9 cellular contexts compared by ENCODE assay signal in the genomic region with DNA sequence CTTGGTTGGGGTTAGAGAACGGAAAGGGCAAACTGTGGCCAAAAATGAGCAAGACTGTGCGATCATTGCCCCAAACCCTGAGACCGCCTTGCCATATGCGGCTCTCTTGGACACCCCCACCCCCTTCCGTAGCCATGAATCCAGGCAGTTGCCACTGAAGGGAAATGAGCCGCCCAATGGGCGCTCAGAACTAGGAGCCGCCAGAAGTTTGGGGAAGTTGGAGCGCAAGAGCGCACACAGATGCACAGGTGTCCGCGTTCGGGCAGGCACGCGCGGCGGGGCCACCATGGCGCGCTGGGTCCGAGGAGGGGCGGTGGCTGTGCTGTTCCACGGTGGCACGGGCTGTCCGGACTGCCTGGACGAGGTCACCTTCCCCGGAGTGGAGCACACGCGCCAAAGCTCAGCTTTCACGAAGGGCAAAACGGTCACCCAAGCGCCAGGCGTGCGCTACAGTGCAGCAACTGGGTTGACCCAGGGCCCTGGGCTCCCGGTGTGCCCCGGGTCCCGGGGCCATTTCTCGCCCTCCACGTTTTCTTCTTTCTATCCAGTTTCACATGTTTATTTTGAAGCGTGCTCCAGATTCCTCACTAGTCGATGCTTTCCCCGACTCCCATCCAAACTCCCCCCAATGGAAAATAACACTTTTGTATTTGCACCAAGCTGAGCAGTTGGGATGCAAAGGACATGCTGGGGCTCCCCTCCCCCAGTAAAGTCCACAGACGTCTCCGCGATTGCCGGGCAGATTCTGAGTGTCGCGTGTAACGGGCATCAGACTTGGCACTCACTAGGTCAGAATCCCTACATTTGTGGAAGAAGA. TPM values are rescaled to one million over a fixed set of nuclear protein-coding genes. Genes with fewer than 3 reads are reported as not detected.
DNase-seq lines count a peak whose midpoint lies in the region; ATAC-seq and TF ChIP-seq lines count a peak whose summit lies in the region.
"Had no signal": no experiment of that assay in that cellular context is flagged by ENCODE, and none has a peak within 500 bp of the region (broad histone marks: within the 10 kb centered on the region; RNA-seq: fewer than 3 reads in every experiment).

No MANE protein-coding gene starts in this region.

- H3K27me3 ChIP-seq in left ventricle myocardium inferior (ENCODE audit: low read depth) (peaks cover 43% of the 10 kb centered on the region), psoas muscle (ENCODE audit: insufficient read depth in 3 of 3, low read length in 2 of 3) (peaks cover 0 to 80% (median 18%) of the 10 kb centered on the region in 3 donors)

- H3K27me3 Mint-ChIP-seq in T-helper 2 cell treated with Interferon-gamma antibody and Interleukin-4, amounts not matched to agents 5 μg/mL and 100 μg/mL, for 36 hours (ENCODE audit: low read depth): peaks cover 57% of the 10 kb centered on the region

- H3K27ac ChIP-seq in left ventricle myocardium inferior (replicated peaks) (peak overlapping the region; percentile 97), psoas muscle (no peak overlapping the region)

- H3K9me3 ChIP-seq in left ventricle myocardium inferior (replicated peaks) (no peaks in the 10 kb centered on the region), psoas muscle (no peaks in the 10 kb centered on the region)

- peak overlapping the region; percentile 93 for H3K4me3 ChIP-seq in left ventricle myocardium inferior
- H3K4me3 ChIP-seq in psoas muscle: peak overlapping the region; percentile 71

- WGBS in psoas muscle, 3 donors: 1 to 2% (median 1%) methylated on average over 45 to 48 of the region's 48 CpGs

- H3K4me3 Mint-ChIP-seq in T-helper 2 cell treated with Interferon-gamma antibody and Interleukin-4, amounts not matched to agents 5 μg/mL and 100 μg/mL, for 36 hours: peak overlapping the region; percentile 34

- peaks cover 2% of the 10 kb centered on the region for H3K4me1 Mint-ChIP-seq in T-helper 2 cell treated with Interferon-gamma antibody and Interleukin-4, amounts not matched to agents 5 μg/mL and 100 μg/mL, for 36 hours (ENCODE audit: low read depth)

- H3K9me3 Mint-ChIP-seq in T-helper 2 cell treated with Interferon-gamma antibody and Interleukin-4, amounts not matched to agents 5 μg/mL and 100 μg/mL, for 36 hours: no peaks in the 10 kb centered on the region

- no peaks in the 10 kb centered on the region for H3K36me3 Mint-ChIP-seq in T-helper 2 cell treated with Interferon-gamma antibody and Interleukin-4, amounts not matched to agents 5 μg/mL and 100 μg/mL, for 36 hours (ENCODE audit: low read depth)

- TF ChIP-seq CTCF in left ventricle myocardium inferior (IDR thresholded peaks at IDR 0.05; ENCODE audit: borderline replicate concordance) (no peak), psoas muscle (IDR thresholded peaks at IDR 0.05) (no peak)

- no peaks in the 10 kb centered on the region for H3K36me3 ChIP-seq in left ventricle myocardium inferior
- no peaks in the 10 kb centered on the region for H3K36me3 ChIP-seq in psoas muscle (ENCODE audit: insufficient read depth in 1 of 2, low read depth in 1 of 2)

- intact Hi-C loops in left ventricle myocardium inferior (cut with micrococcal nuclease) (loop anchor here (10.0 kb wide), 1 partner anchor 181 kb away; no protein-coding TSS in a partner anchor), psoas muscle (cut with DNase I) (no loop called here)

- ATAC-seq in psoas muscle: peak in 2 of 4 donors; percentile 24 to 36
- ATAC-seq in GM21447 (IDR thresholded peaks at IDR 0.05; ENCODE audit: unreplicated experiment): no peak
- ATAC-seq in GM21825 (IDR thresholded peaks at IDR 0.05; ENCODE audit: unreplicated experiment): no peak

- H3K4me1 ChIP-seq in left ventricle myocardium inferior (peaks cover 53% of the 10 kb centered on the region), psoas muscle (peaks cover 12% of the 10 kb centered on the region)

- peak overlapping the region; percentile 65 for H3K27ac Mint-ChIP-seq in T-helper 2 cell treated with Interferon-gamma antibody and Interleukin-4, amounts not matched to agents 5 μg/mL and 100 μg/mL, for 36 hours

- DNase-seq in DMS53 treated with DMSO at 0.1 percent for 48 hours (lab: John Stamatoyannopoulos, UW; ENCODE audit: unreplicated experiment) (peak; percentile 9), left ventricle myocardium inferior (peak; percentile 52), psoas muscle (no peak), C1 segment of cervical spinal cord (lab: John Stamatoyannopoulos, UW) (no peak), DMS79 (lab: John Stamatoyannopoulos, UW) (no peak)
- no peak for DNase-seq in T-helper 2 cell treated with Interferon-gamma antibody and Interleukin-4, amounts not matched to agents 5 μg/mL and 100 μg/mL, for 36 hours (ENCODE audit: low spot score)
- DNase-seq: Kasumi-1 had no signal

RNA-seq across cellular contexts. Expression of a gene that starts 0.9 kb away (rescaled TPM):
- total RNA-seq in left ventricle myocardium inferior (12.2 TPM), psoas muscle (1 to 10 TPM in 3 of 4 donors, under 1 TPM in 1; 0.74 to 3.6 (median 3.0) TPM)
- 1 to 10 TPM in 2 of 3 donors, under 1 TPM in 1; 0.77 to 1.1 (median 1.1) TPM for polyA plus RNA-seq in psoas muscle

Comparison
In these comparisons a context has a peak if more than half of its experiments do, and no peak if none do; other contexts are left out.
1. DNase-seq: peak in DMS53 treated with DMSO at 0.1 percent for 48 hours (single experiment) and left ventricle myocardium inferior (single experiment); none in T-helper 2 cell treated with Interferon-gamma antibody and Interleukin-4, amounts not matched to agents 5 μg/mL and 100 μg/mL, for 36 hours (single experiment), psoas muscle (0 of 2), C1 segment of cervical spinal cord (0 of 14) and DMS79 (single experiment).